In genomic region chr1:108779455-108779854, GRCh38 we compare ENCODE assay signal across 10 cellular contexts.
"Had no signal": no experiment of that assay in that cellular context is flagged by ENCODE, and none has a peak within 500 bp of the region (broad histone marks: within the 10 kb centered on the region; RNA-seq: fewer than 3 reads in every experiment).

No MANE protein-coding gene starts in this region.

- H3K9me3 ChIP-seq: HAP-1 had no signal

- DNase-seq: GM23248, GOT3, H7, H9, HCEC 1CT, HFFc6 had no signal

- H3K27ac ChIP-seq: GM23248 had no signal

- H3K4me3 Mint-ChIP-seq: GM23338, H9, HFFc6 had no signal

- H3K4me3 ChIP-seq: GM23248, GM23338, HAP-1 had no signal

- H3K27ac Mint-ChIP-seq: GM23338, H9, HFFc6 had no signal

- H3K9ac ChIP-seq: GM23248 had no signal

- ATAC-seq: GM23338, HCT116 had no signal

- H3K4me2 ChIP-seq: GM23338 had no signal

- H3K4me1 Mint-ChIP-seq: GM23338 had no signal

- FAIRE-seq: H1 had no signal

- H2AFZ ChIP-seq: GM23248, GM23338 had no signal

- H3K4me1 ChIP-seq: HAP-1 had no signal
